In genomic region chr5:143887901-143888648, GRCh38 we compare ENCODE assay signal across 12 cellular contexts.
DNase-seq lines count a peak whose midpoint lies in the region; ATAC-seq and TF ChIP-seq lines count a peak whose summit lies in the region.
"Had no signal": no experiment of that assay in that cellular context is flagged by ENCODE, and none has a peak within 500 bp of the region (broad histone marks: within the 10 kb centered on the region; RNA-seq: fewer than 3 reads in every experiment).

No MANE protein-coding gene starts in this region.

- no peak for TF ChIP-seq CTCF in endodermal cell (conservative IDR thresholded peaks at IDR 0.05)
- TF ChIP-seq CTCF in transverse colon (IDR thresholded peaks at IDR 0.05) = no peak

- H3K27me3 Mint-ChIP-seq in endodermal cell (ENCODE audit: insufficient read depth) = no peaks in the 10 kb centered on the region

- TF ChIP-seq POLR2A in transverse colon (IDR thresholded peaks at IDR 0.05) = no peak

- DNase-seq in COLO829 (ENCODE audit: low spot score) (peak; percentile 70), LHCN-M2 (ENCODE audit: low read depth) (peak; percentile 90), endodermal cell (no peak), non-pigmented ciliary epithelial cell (ENCODE audit: low read depth) (peak; percentile 47), transverse colon (no peak), NAMALWA (ENCODE audit: low spot score) (no peak)
- no peak for DNase-seq in activated T-cell treated with anti-CD3 and anti-CD28 coated beads, Interleukin-2, amount 50 U/mL, for 48 hours
- DNase-seq: activated CD4-positive, alpha-beta T cell treated with anti-CD3 and anti-CD28 coated beads for 4 hours; effector CD4-positive, alpha-beta T cell; immature natural killer cell; stimulated activated CD8-positive, alpha-beta memory T cell treated with anti-CD3 and anti-CD28 coated beads, Interleukin-4, amount 100 ng/mL, for 48 hours had no signal

- no peak overlapping the region for H3K9ac ChIP-seq in endodermal cell (ENCODE audit: extremely low read depth, low read length, poor library complexity, severe bottlenecking)

- H3K27ac ChIP-seq in endodermal cell (ENCODE audit: low read depth, low read length) (peak overlapping the region; percentile 9), transverse colon (peak overlapping the region in 1 of 4 donors; percentile 17)

- TF ChIP-seq EP300 in transverse colon (IDR thresholded peaks at IDR 0.05; ENCODE audit: low read depth) = no peak

- H3K27me3 ChIP-seq in endodermal cell (ENCODE audit: control insufficient read depth, insufficient read depth, low read length, poor library complexity, severe bottlenecking) (no peaks in the 10 kb centered on the region), transverse colon (no peaks in the 10 kb centered on the region)

- no peak overlapping the region for H3K4me3 Mint-ChIP-seq in endodermal cell
- H3K4me3 Mint-ChIP-seq: immature natural killer cell had no signal

- H3K9me3 Mint-ChIP-seq in endodermal cell = no peaks in the 10 kb centered on the region
- H3K9me3 Mint-ChIP-seq: immature natural killer cell had no signal

- H3K27ac Mint-ChIP-seq in endodermal cell = no peak overlapping the region
- H3K27ac Mint-ChIP-seq: immature natural killer cell had no signal

- H3K36me3 ChIP-seq in endodermal cell (ENCODE audit: control insufficient read depth, insufficient read depth, low read length) (no peaks in the 10 kb centered on the region), transverse colon (no peaks in the 10 kb centered on the region)

- H3K4me1 ChIP-seq in endodermal cell (ENCODE audit: control insufficient read depth, insufficient read depth, low read length) (no peaks in the 10 kb centered on the region), transverse colon (peaks cover 0 to 18% (median 6%) of the 10 kb centered on the region in 4 donors)

- H3K4me3 ChIP-seq in endodermal cell (ENCODE audit: low read length) (no peak overlapping the region), transverse colon (no peak overlapping the region)

- ATAC-seq in HG03045 (IDR thresholded peaks at IDR 0.05; ENCODE audit: unreplicated experiment) = no peak

- H3K36me3 Mint-ChIP-seq in endodermal cell (ENCODE audit: low read depth) = no peaks in the 10 kb centered on the region
- H3K36me3 Mint-ChIP-seq: immature natural killer cell had no signal

- intact Hi-C loops in transverse colon (cut with DNase I; ENCODE audit: low total_unique reads) = no loop called here

- H3K4me1 Mint-ChIP-seq in endodermal cell = peaks cover 8% of the 10 kb centered on the region
- H3K4me1 Mint-ChIP-seq: immature natural killer cell had no signal

- in situ Hi-C loops in transverse colon (cut with MboI; ENCODE audit: low pct_ligation_motif_present in 1 of 4, low pct_unique_long_range_greater_than_20kb in 1 of 4, low sequenced_read_pairs in 3 of 4) = no loop called here

- WGBS in endodermal cell (ENCODE audit: insufficient coverage in 1 of 2, insufficient read length in 1 of 2), 2 experiments = 90 to 100% methylated on average over 2 to 5 of the region's 5 CpGs
- WGBS in transverse colon (ENCODE audit: low coverage in 1 of 2), 2 donors = 54 to 59% methylated on average over 5 of the region's 5 CpGs

- no peaks in the 10 kb centered on the region for H3K9me3 ChIP-seq in endodermal cell (ENCODE audit: control insufficient read depth, low read length)
- H3K9me3 ChIP-seq in transverse colon = no peaks in the 10 kb centered on the region

Comparison
In these comparisons a context has a peak if more than half of its experiments do, and no peak if none do; other contexts are left out.
1. DNase-seq: peak in COLO829 (single experiment), LHCN-M2 (single experiment) and non-pigmented ciliary epithelial cell (single experiment); none in endodermal cell (single experiment), transverse colon (single experiment), activated T-cell treated with anti-CD3 and anti-CD28 coated beads, Interleukin-2, amount 50 U/mL, for 48 hours (0 of 2) and NAMALWA (single experiment).